ENCODE assay signal across 1 cellular context in genomic region chr15:73296621-73297353, GRCh38.
TF ChIP-seq lines count a peak whose summit lies in the region.

No MANE protein-coding gene starts in this region.

TF ChIP-seq in K562, 482 proteins besides CTCF, POLR2A, EP300 and RAD21 (continued from another document):
- peak; percentile 45; the same call in 1 of the 2 replicates for TF ChIP-seq ATF3 (IDR thresholded peaks at IDR 0.05)
- TF ChIP-seq ATF3 (CRISPR knock-in tag; conservative IDR thresholded peaks at IDR 0.05): no peak
- no peak for TF ChIP-seq KDM2B (CRISPR knock-in tag; IDR thresholded peaks at IDR 0.05)
- no peak for TF ChIP-seq ZBTB7A (IDR thresholded peaks at IDR 0.05; ENCODE audit: borderline replicate concordance, control insufficient read depth, low read depth, low read length)
- TF ChIP-seq CBX8 (IDR thresholded peaks at IDR 0.05; ENCODE audit: borderline replicate concordance, extremely low read depth, low read depth, low read length, poor library complexity, severe bottlenecking): no peak
- no peak for TF ChIP-seq REST (CRISPR knock-in tag; IDR thresholded peaks at IDR 0.05; ENCODE audit: low read depth)
- TF ChIP-seq PRDM10 (IDR thresholded peaks at IDR 0.05; ENCODE audit: partially characterized antibody): peak; percentile 12
- no peak for TF ChIP-seq CEBPG (CRISPR knock-in tag; IDR thresholded peaks at IDR 0.05)
- peak; percentile 75 to 90 for TF ChIP-seq CEBPG (tag; conservative IDR thresholded peaks at IDR 0.05 in 1 of 2, IDR thresholded peaks at IDR 0.05 in 1 of 2)
- TF ChIP-seq NR2C2 (CRISPR knock-in tag; IDR thresholded peaks at IDR 0.05): no peak
- TF ChIP-seq NR2C2 (tag; IDR thresholded peaks at IDR 0.05): peak; percentile 29; the same call in 1 of the 2 replicates
- TF ChIP-seq PCBP2 (IDR thresholded peaks at IDR 0.05; ENCODE audit: low read depth, low read length, poor library complexity, severe bottlenecking): no peak
- TF ChIP-seq, protein P1, sequence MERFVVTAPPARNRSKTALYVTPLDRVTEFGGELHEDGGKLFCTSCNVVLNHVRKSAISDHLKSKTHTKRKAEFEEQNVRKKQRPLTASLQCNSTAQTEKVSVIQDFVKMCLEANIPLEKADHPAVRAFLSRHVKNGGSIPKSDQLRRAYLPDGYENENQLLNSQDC (CRISPR knock-in tag; IDR thresholded peaks at IDR 0.05): no peak
- TF ChIP-seq SMAD1 (IDR thresholded peaks at IDR 0.05; ENCODE audit: low read depth, low read length, partially characterized antibody): no peak
- TF ChIP-seq CTBP1 (IDR thresholded peaks at IDR 0.05; ENCODE audit: borderline replicate concordance): no peak
- no peak for TF ChIP-seq ATF6 (CRISPR knock-in tag; IDR thresholded peaks at IDR 0.05)
- TF ChIP-seq RBM15 (IDR thresholded peaks at IDR 0.05; ENCODE audit: insufficient read depth, low read length): no peak
- TF ChIP-seq ZNF174 (CRISPR knock-in tag; IDR thresholded peaks at IDR 0.05): no peak
- no peak for TF ChIP-seq THAP12 (CRISPR knock-in tag; IDR thresholded peaks at IDR 0.05)
